Comparison of ENCODE assay signal across 8 cellular contexts in genomic region chr19:18894254-18895037, GRCh38. TPM values are rescaled to one million over a fixed set of nuclear protein-coding genes. Genes with fewer than 3 reads are reported as not detected.
A peak's percentile ranks its signal among the peaks of the same experiment; 100 is the strongest.
DNase-seq lines count a peak whose midpoint lies in the region; ATAC-seq and TF ChIP-seq lines count a peak whose summit lies in the region.

No MANE protein-coding gene starts in this region.

- TF ChIP-seq CTCF in AG10803 (conservative IDR thresholded peaks at IDR 0.05; ENCODE audit: low read length) (no peak), cardiac fibroblast (IDR thresholded peaks at IDR 0.05; ENCODE audit: low read depth, low read length) (no peak), mesothelial cell of epicardium (IDR thresholded peaks at IDR 0.05; ENCODE audit: unreplicated experiment) (no peak)

- DNase-seq in AG10803 (ENCODE audit: low read depth) (no peak), M059J (ENCODE audit: low read depth) (peak; percentile 43), cardiac fibroblast (ENCODE audit: low read depth in 2 of 2) (peak; percentile 42 to 68), mesothelial cell of epicardium (ENCODE audit: low spot score in 2 of 2, unreplicated experiment in 2 of 2) (peak in 1 of 2 experiments; percentile 36)
- no peak for DNase-seq in stimulated activated naive CD4-positive, alpha-beta T cell (lab: John Stamatoyannopoulos, UW)

- peaks cover 5% of the 10 kb centered on the region for H3K4me1 Mint-ChIP-seq in mesothelial cell of epicardium

- no peak overlapping the region for H3K27ac Mint-ChIP-seq in mesothelial cell of epicardium

- H3K4me3 ChIP-seq in AG10803 (ENCODE audit: low read length) (peak overlapping the region; percentile 36), cardiac fibroblast (replicated peaks in 1 of 2; ENCODE audit: low read depth in 2 of 2, low read length in 2 of 2) (peak overlapping the region in 1 of 2 donors; percentile 32)

- ATAC-seq in GM21447 (IDR thresholded peaks at IDR 0.05; ENCODE audit: unreplicated experiment) (no peak), HG02763 (IDR thresholded peaks at IDR 0.05; ENCODE audit: unreplicated experiment) (no peak), GM21786 (IDR thresholded peaks at IDR 0.05; ENCODE audit: unreplicated experiment) (no peak)

- peaks cover 8% of the 10 kb centered on the region for H3K27me3 Mint-ChIP-seq in mesothelial cell of epicardium (ENCODE audit: low read depth)

- H3K36me3 Mint-ChIP-seq in mesothelial cell of epicardium: no peaks in the 10 kb centered on the region

- H3K4me3 Mint-ChIP-seq in mesothelial cell of epicardium: peak overlapping the region; percentile 79

- H3K9me3 Mint-ChIP-seq in mesothelial cell of epicardium: no peaks in the 10 kb centered on the region

RNA-seq across cellular contexts. Expression of gene CERS1, which starts 1.5 kb away (rescaled TPM):
- total RNA-seq in M059J (2014; rRNA removed; shearing (Covaris generic)): 0.98 and 1.1 TPM in 2 replicates
- total RNA-seq in mesothelial cell of epicardium: 8.5 to 9.4 TPM (median 8.8 TPM) in 3 replicates

RNA-seq across cellular contexts. Expression of gene COPE, which starts 24.7 kb away (rescaled TPM):
- 334 and 499 TPM in 2 replicates for total RNA-seq in M059J (2014; rRNA removed; shearing (Covaris generic))
- total RNA-seq in mesothelial cell of epicardium: 161 to 174 TPM (median 163 TPM) in 3 replicates

RNA-seq across cellular contexts. Expression of gene DDX49, which starts 25.1 kb away (rescaled TPM):
- 75.5 and 76.5 TPM in 2 replicates for total RNA-seq in M059J (2014; rRNA removed; shearing (Covaris generic))
- 41.3 to 46.1 TPM (median 45.6 TPM) in 3 replicates for total RNA-seq in mesothelial cell of epicardium

RNA-seq across cellular contexts. Expression of gene HOMER3, which starts 46.6 kb away (rescaled TPM):
- 105 and 141 TPM in 2 replicates for total RNA-seq in M059J (2014; rRNA removed; shearing (Covaris generic))
- total RNA-seq in mesothelial cell of epicardium: 53.7 to 60.4 TPM (median 56.3 TPM) in 3 replicates

Comparison
In these comparisons a context has a peak if more than half of its experiments do, and no peak if none do; other contexts are left out.
1. DNase-seq: peak in M059J (single experiment) and cardiac fibroblast (2 of 2); none in AG10803 (single experiment) and stimulated activated naive CD4-positive, alpha-beta T cell (0 of 6).